8 cellular contexts compared by ENCODE assay signal in genomic region chr14:65961004-65961403, GRCh38.
DNase-seq lines count a peak whose midpoint lies in the region; ATAC-seq and TF ChIP-seq lines count a peak whose summit lies in the region.

No MANE protein-coding gene starts in this region.

- peak; percentile 75 for ATAC-seq in HG02852 (IDR thresholded peaks at IDR 0.05; ENCODE audit: unreplicated experiment)
- no peak for ATAC-seq in HG03442 (IDR thresholded peaks at IDR 0.05; ENCODE audit: unreplicated experiment)
- no peak for ATAC-seq in GM21423 (IDR thresholded peaks at IDR 0.05; ENCODE audit: unreplicated experiment)

- H3K4me3 ChIP-seq in right atrium auricular region = no peak overlapping the region

- TF ChIP-seq CTCF in right atrium auricular region (IDR thresholded peaks at IDR 0.05) = peak in 1 of 2 donors; percentile 62

- H3K27ac ChIP-seq in right atrium auricular region = no peak overlapping the region

- no peaks in the 10 kb centered on the region for H3K4me1 ChIP-seq in right atrium auricular region

- H3K9me3 ChIP-seq in right atrium auricular region = no peaks in the 10 kb centered on the region

- no peaks in the 10 kb centered on the region for H3K27me3 ChIP-seq in right atrium auricular region

- no peaks in the 10 kb centered on the region for H3K36me3 ChIP-seq in right atrium auricular region

- DNase-seq in GM03348 (ENCODE audit: low spot score) (peak; percentile 62), RPMI8226 (peak; percentile 39), right atrium auricular region (ENCODE audit: low spot score) (peak; percentile 65)
- peak; percentile 87 for DNase-seq in activated effector memory CD4-positive, alpha-beta T cell treated with anti-CD3 and anti-CD28 coated beads, Interleukin-2, amount 50 U/mL, for 16 hours
- DNase-seq in stimulated activated CD4-positive, alpha-beta T cell treated with anti-CD3 and anti-CD28 coated beads, Interleukin-2, amount 100 ng/mL, for 48 hours = peak; percentile 84 to 86
